1 cellular context compared by ENCODE assay signal in genomic region chr1:26582053-26582835, GRCh38.
TF ChIP-seq lines count a peak whose summit lies in the region.

No MANE protein-coding gene starts in this region.

TF ChIP-seq in IMR-90, 13 proteins besides CTCF, POLR2A, EP300 and RAD21:
- no peak for TF ChIP-seq SMC3 (IDR thresholded peaks at IDR 0.05; ENCODE audit: low read depth, low read length)
- TF ChIP-seq MAFK (IDR thresholded peaks at IDR 0.05; ENCODE audit: low read depth, low read length): no peak
- no peak for TF ChIP-seq RCOR1 (IDR thresholded peaks at IDR 0.05; ENCODE audit: insufficient replicate concordance, low read length)
- no peak for TF ChIP-seq MAZ (IDR thresholded peaks at IDR 0.05; ENCODE audit: borderline replicate concordance, low read depth, low read length)
- no peak for TF ChIP-seq NFE2L2 (IDR thresholded peaks at IDR 0.05; ENCODE audit: low read depth, low read length)
- no peak for TF ChIP-seq CEBPB (IDR thresholded peaks at IDR 0.05; ENCODE audit: low read depth, low read length)
- no peak for TF ChIP-seq CHD1 (IDR thresholded peaks at IDR 0.05; ENCODE audit: low read depth, low read length)
- TF ChIP-seq BHLHE40 (IDR thresholded peaks at IDR 0.05; ENCODE audit: low read depth, low read length): no peak
- no peak for TF ChIP-seq MXI1 (IDR thresholded peaks at IDR 0.05; ENCODE audit: borderline replicate concordance, low read depth, low read length)
- TF ChIP-seq RFX5 (IDR thresholded peaks at IDR 0.05; ENCODE audit: low read depth, low read length): no peak
- TF ChIP-seq, protein P1, sequence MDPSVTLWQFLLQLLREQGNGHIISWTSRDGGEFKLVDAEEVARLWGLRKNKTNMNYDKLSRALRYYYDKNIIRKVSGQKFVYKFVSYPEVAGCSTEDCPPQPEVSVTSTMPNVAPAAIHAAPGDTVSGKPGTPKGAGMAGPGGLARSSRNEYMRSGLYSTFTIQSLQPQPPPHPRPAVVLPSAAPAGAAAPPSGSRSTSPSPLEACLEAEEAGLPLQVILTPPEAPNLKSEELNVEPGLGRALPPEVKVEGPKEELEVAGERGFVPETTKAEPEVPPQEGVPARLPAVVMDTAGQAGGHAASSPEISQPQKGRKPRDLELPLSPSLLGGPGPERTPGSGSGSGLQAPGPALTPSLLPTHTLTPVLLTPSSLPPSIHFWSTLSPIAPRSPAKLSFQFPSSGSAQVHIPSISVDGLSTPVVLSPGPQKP (IDR thresholded peaks at IDR 0.05; ENCODE audit: borderline replicate concordance, low read depth, low read length): no peak
- TF ChIP-seq FOS (IDR thresholded peaks at IDR 0.05; ENCODE audit: low read depth, low read length): no peak
